In genomic region chr20:54044156-54044555, GRCh38 we compare ENCODE assay signal across 10 cellular contexts. TPM values are rescaled to one million over a fixed set of nuclear protein-coding genes. Genes with fewer than 3 reads are reported as not detected.
DNase-seq lines count a peak whose midpoint lies in the region; ATAC-seq and TF ChIP-seq lines count a peak whose summit lies in the region.
"Had no signal": no experiment of that assay in that cellular context is flagged by ENCODE, and none has a peak within 500 bp of the region (broad histone marks: within the 10 kb centered on the region; RNA-seq: fewer than 3 reads in every experiment).

No MANE protein-coding gene starts in this region.

- H3K27ac Mint-ChIP-seq in CD14-positive monocyte, result peak overlapping the region in 1 of 7 donors; percentile 2

- no peaks in the 10 kb centered on the region for H3K9me3 ChIP-seq in adipocyte (ENCODE audit: control insufficient read depth, low read length)

- no peak overlapping the region for H3K9ac ChIP-seq in adipocyte (ENCODE audit: low read length)

- DNase-seq in SKM-1 (lab: John Stamatoyannopoulos, UW; ENCODE audit: unreplicated experiment) (peak; percentile 13), SKM-1 treated with dmso at 0.1 percent for 144 hours (lab: John Stamatoyannopoulos, UW; ENCODE audit: unreplicated experiment) (no peak), adipocyte (ENCODE audit: low read depth) (peak; percentile 81), skeletal muscle cell (ENCODE audit: low read depth) (peak; percentile 75), RWPE1 (ENCODE audit: low spot score) (no peak), CD14-positive monocyte (ENCODE audit: low spot score) (no peak)
- DNase-seq: ACHN, NCI-H2171 treated with DMSO at 0.1 percent for 48 hours had no signal

- TF ChIP-seq CTCF in RWPE1 (conservative IDR thresholded peaks at IDR 0.05; ENCODE audit: low read depth) (no peak), CD14-positive monocyte (IDR thresholded peaks at IDR 0.05) (no peak)

- H3K4me1 Mint-ChIP-seq in CD14-positive monocyte, result peaks cover 6% of the 10 kb centered on the region

- no peak overlapping the region for H3K4me3 Mint-ChIP-seq in CD14-positive monocyte

- peaks cover 0 to 3% of the 10 kb centered on the region in 2 donors for H3K36me3 Mint-ChIP-seq in CD14-positive monocyte

- no peak overlapping the region for H3K4me3 ChIP-seq in adipocyte (ENCODE audit: low read length)
- H3K4me3 ChIP-seq in skeletal muscle cell (ENCODE audit: low read depth, low read length), result no peak overlapping the region

- POLR2A ChIA-PET in RWPE1 (lab: Yijun Ruan, JAX; ENCODE audit: low non-redundant PET), result no interaction called here

- intact Hi-C loops in CD14-positive monocyte (cut with micrococcal nuclease), result no loop called here

- H3K4me1 ChIP-seq in adipocyte (ENCODE audit: control insufficient read depth, insufficient read depth, low read length), result peaks cover 17% of the 10 kb centered on the region

- H3K9me3 Mint-ChIP-seq in CD14-positive monocyte, result peaks cover 5 to 17% (median 15%) of the 10 kb centered on the region in 7 donors

- peaks cover 0 to 5% (median 1%) of the 10 kb centered on the region in 3 donors for H3K27me3 Mint-ChIP-seq in CD14-positive monocyte (ENCODE audit: low read depth in 3 of 3)

- H3K36me3 ChIP-seq in adipocyte (ENCODE audit: control insufficient read depth, insufficient read depth, low read length, severe bottlenecking), result no peaks in the 10 kb centered on the region

- CTCF ChIA-PET in RWPE1 (lab: Yijun Ruan, JAX), result interaction anchor here (0.6 to 1.6 kb wide), 2 partner anchors 12 to 30 kb away, joined by 3 to 5 read pairs; no protein-coding TSS in a partner anchor

- ATAC-seq in HG03159 (IDR thresholded peaks at IDR 0.05; ENCODE audit: unreplicated experiment), result peak; percentile 55
- ATAC-seq in GM18861 (IDR thresholded peaks at IDR 0.05; ENCODE audit: unreplicated experiment), result no peak

- no peak overlapping the region for H3K27ac ChIP-seq in RWPE1

- H3K27me3 ChIP-seq in adipocyte (replicated peaks; ENCODE audit: control insufficient read depth, insufficient read depth, low read length), result no peaks in the 10 kb centered on the region

RNA-seq across cellular contexts. Expression of gene BCAS1, which starts 26.2 kb away (rescaled TPM):
- under 1 TPM in 1 of 2 donors, not detected in 1; 0.02 TPM for polyA plus RNA-seq in CD14-positive monocyte

Comparison
In these comparisons a context has a peak if more than half of its experiments do, and no peak if none do; other contexts are left out.
1. DNase-seq: peak in SKM-1 (single experiment), adipocyte (single experiment) and skeletal muscle cell (single experiment); none in SKM-1 treated with dmso at 0.1 percent for 144 hours (single experiment), RWPE1 (single experiment) and CD14-positive monocyte (single experiment).